ENCODE assay signal across 22 cellular contexts in the genomic region with DNA sequence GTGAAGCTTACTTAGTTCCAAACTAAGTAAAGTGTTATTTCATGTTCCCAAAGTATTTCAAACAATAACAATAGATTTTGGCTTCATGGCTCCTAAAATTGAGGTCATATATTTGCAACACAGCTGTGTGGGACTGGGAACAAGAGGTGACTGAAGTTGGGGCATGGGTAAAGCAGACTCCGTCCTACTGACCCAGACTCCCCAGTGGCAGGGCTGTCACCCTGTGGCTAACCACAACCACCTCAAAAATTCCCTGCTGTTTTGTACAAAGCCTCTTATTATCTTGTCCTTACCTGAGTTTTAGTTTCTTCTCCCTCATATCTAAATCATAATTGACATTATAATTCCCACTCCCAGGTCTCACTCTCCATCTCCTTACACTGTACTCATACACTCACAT.
"Had no signal": no experiment of that assay in that cellular context is flagged by ENCODE, and none has a peak within 500 bp of the region (broad histone marks: within the 10 kb centered on the region; RNA-seq: fewer than 3 reads in every experiment).

No MANE protein-coding gene starts in this region.

- H3K27me3 Mint-ChIP-seq: central memory CD8-positive, alpha-beta T cell had no signal

- H3K36me3 ChIP-seq: ascending aorta, lower lobe of right lung, right lobe of liver, thoracic aorta, upper lobe of right lung had no signal

- H3K79me2 ChIP-seq: parathyroid adenoma had no signal

- H3K27ac ChIP-seq: ascending aorta, coronary artery, lower lobe of right lung, parathyroid adenoma, right lobe of liver, thoracic aorta, upper lobe of right lung, VCaP had no signal

- H3K4me2 ChIP-seq: smooth muscle cell had no signal

- H3K4me1 ChIP-seq: lower lobe of right lung, parathyroid adenoma, right lobe of liver, upper lobe of right lung had no signal

- H3K9me3 ChIP-seq: ascending aorta, lower lobe of right lung, right lobe of liver, thoracic aorta, upper lobe of right lung had no signal

- H3K4me3 ChIP-seq: ascending aorta, coronary artery, lower lobe of right lung, right lobe of liver, smooth muscle cell, thoracic aorta, upper lobe of right lung had no signal

- H3K4me1 Mint-ChIP-seq: central memory CD8-positive, alpha-beta T cell; stimulated activated effector memory CD8-positive, alpha-beta T cell treated with anti-CD3 and anti-CD28 coated beads, Interleukin-12 subunit alpha, Interleukin-12 subunit beta, amount 100 ng/mL, for 72 hours had no signal

- H3K4me3 Mint-ChIP-seq: activated T-cell treated with anti-CD3 and anti-CD28 coated beads, Interleukin-2, amount 50 U/mL, for 72 hours; central memory CD8-positive, alpha-beta T cell; natural killer cell; stimulated activated effector memory CD8-positive, alpha-beta T cell treated with anti-CD3 and anti-CD28 coated beads, Interleukin-12 subunit alpha, Interleukin-12 subunit beta, amount 100 ng/mL, for 72 hours had no signal

- H3K27me3 ChIP-seq: ascending aorta, right lobe of liver, upper lobe of right lung had no signal

- ATAC-seq: activated T-cell treated with anti-CD3 and anti-CD28 coated beads, Interleukin-2, amount 50 U/mL, for 72 hours; lower lobe of right lung; right lobe of liver; stimulated activated effector memory CD8-positive, alpha-beta T cell treated with anti-CD3 and anti-CD28 coated beads, Interleukin-12 subunit alpha, Interleukin-12 subunit beta, amount 100 ng/mL, for 72 hours; upper lobe of right lung had no signal

- DNase-seq: activated CD4-positive, alpha-beta T cell treated with anti-CD3 and anti-CD28 coated beads, Interleukin-2, amount 50 U/mL, for 1 hour; activated CD4-positive, CD25-positive, alpha-beta regulatory T cell treated with anti-CD3 and anti-CD28 coated beads, Interleukin-2, amount 50 U/mL, for 72 hours; activated CD8-positive, alpha-beta memory T cell treated with anti-CD3 and anti-CD28 coated beads, Interleukin-2, amount 50 U/mL, for 48 hours; activated effector memory CD4-positive, alpha-beta T cell treated with anti-CD3 and anti-CD28 coated beads, Interleukin-2, amount 50 U/mL, for 16 hours; activated naive CD4-positive, alpha-beta T cell treated with anti-CD3 and anti-CD28 coated beads, Interleukin-2, amount 50 U/mL, for 16 hours; activated T-cell treated with anti-CD3 and anti-CD28 coated beads, Interleukin-2, amount 50 U/mL, for 72 hours; erythroblast; hypothalamus; islet precursor cell; lower lobe of right lung; natural killer cell; right lobe of liver; stimulated activated CD4-positive, alpha-beta T cell treated with anti-CD3 and anti-CD28 coated beads, Interleukin-4, amount 100 ng/mL, for 24 hours; upper lobe of right lung had no signal

- H2AFZ ChIP-seq: parathyroid adenoma had no signal

- H3K9me3 Mint-ChIP-seq: natural killer cell had no signal

- H3K27ac Mint-ChIP-seq: activated T-cell treated with anti-CD3 and anti-CD28 coated beads, Interleukin-2, amount 50 U/mL, for 72 hours; natural killer cell; stimulated activated effector memory CD8-positive, alpha-beta T cell treated with anti-CD3 and anti-CD28 coated beads, Interleukin-12 subunit alpha, Interleukin-12 subunit beta, amount 100 ng/mL, for 72 hours had no signal

- H3K9ac ChIP-seq: parathyroid adenoma had no signal

- H3K36me3 Mint-ChIP-seq: natural killer cell; stimulated activated effector memory CD8-positive, alpha-beta T cell treated with anti-CD3 and anti-CD28 coated beads, Interleukin-12 subunit alpha, Interleukin-12 subunit beta, amount 100 ng/mL, for 72 hours had no signal
